Comparison of ENCODE assay signal across 7 cellular contexts in genomic region chr22:49934144-49934890, GRCh38. TPM values are rescaled to one million over a fixed set of nuclear protein-coding genes. Genes with fewer than 3 reads are reported as not detected.
DNase-seq lines count a peak whose midpoint lies in the region; ATAC-seq and TF ChIP-seq lines count a peak whose summit lies in the region.

No MANE protein-coding gene starts in this region.

- TF ChIP-seq CTCF in GM23338 (conservative IDR thresholded peaks at IDR 0.05; ENCODE audit: low read depth in 2 of 2): no peak
- no peak for TF ChIP-seq CTCF in nephron progenitor cell (IDR thresholded peaks at IDR 0.05)

- H3K9me2 ChIP-seq in GM23338 (ENCODE audit: insufficient read depth): no peaks in the 10 kb centered on the region

- H3K9me3 ChIP-seq in muscle layer of duodenum (ENCODE audit: control insufficient read depth in 1 of 2, low read length in 2 of 2): no peaks in the 10 kb centered on the region

- H3K27me3 ChIP-seq in GM23338 (ENCODE audit: insufficient read depth) (peaks cover 9% of the 10 kb centered on the region), muscle layer of duodenum (ENCODE audit: low read depth, low read length) (no peaks in the 10 kb centered on the region)

- H3K36me3 Mint-ChIP-seq in GM23338 (ENCODE audit: low read depth): no peaks in the 10 kb centered on the region
- no peaks in the 10 kb centered on the region for H3K36me3 Mint-ChIP-seq in nephron progenitor cell (ENCODE audit: low read depth)

- H3K4me3 ChIP-seq in GM23338 (peak overlapping the region; percentile 53; the same call in 1 of the 2 replicates), muscle layer of duodenum (ENCODE audit: low read depth in 1 of 2, low read length in 2 of 2) (peak overlapping the region in 1 of 2 donors; percentile 53)

- no peak overlapping the region for H3K27ac Mint-ChIP-seq in GM23338
- no peak overlapping the region for H3K27ac Mint-ChIP-seq in nephron progenitor cell

- H3K79me2 ChIP-seq in GM23338 (replicated peaks; ENCODE audit: insufficient read depth): no peaks in the 10 kb centered on the region

- peak overlapping the region; percentile 74; the same call in 1 of the 2 replicates for H3K4me2 ChIP-seq in GM23338

- H3K9me3 Mint-ChIP-seq in GM23338 (no peaks in the 10 kb centered on the region), nephron progenitor cell (no peaks in the 10 kb centered on the region)

- DNase-seq in GM23338 (ENCODE audit: low spot score): no peak
- peak; percentile 41 for DNase-seq in SW480 (ENCODE audit: low spot score)
- peak; percentile 26 for DNase-seq in effector CD8-positive, alpha-beta T cell (lab: John Stamatoyannopoulos, UW)
- no peak for DNase-seq in nephron progenitor cell

- no peak overlapping the region for H2AFZ ChIP-seq in GM23338

- H3F3A ChIP-seq in GM23338 (replicated peaks; ENCODE audit: low read depth): no peaks in the 10 kb centered on the region

- H3K4me1 ChIP-seq in GM23338 (ENCODE audit: insufficient read depth): peaks cover 10% of the 10 kb centered on the region; the same call in 1 of the 2 replicates
- peaks cover 0 to 32% of the 10 kb centered on the region in 2 donors for H3K4me1 ChIP-seq in muscle layer of duodenum (ENCODE audit: control insufficient read depth in 1 of 2, insufficient read depth in 2 of 2, low read length in 2 of 2)

- no peak overlapping the region for H3K4me3 Mint-ChIP-seq in GM23338
- no peak overlapping the region for H3K4me3 Mint-ChIP-seq in nephron progenitor cell

- no peaks in the 10 kb centered on the region for H3K36me3 ChIP-seq in GM23338 (ENCODE audit: insufficient read depth)
- H3K36me3 ChIP-seq in muscle layer of duodenum (ENCODE audit: control insufficient read depth in 1 of 2, insufficient read depth in 2 of 2, low read length in 2 of 2): no peaks in the 10 kb centered on the region

- ATAC-seq in GM23338 (peak; percentile 14), GM21390 (IDR thresholded peaks at IDR 0.05; ENCODE audit: unreplicated experiment) (no peak), HG02852 (IDR thresholded peaks at IDR 0.05; ENCODE audit: unreplicated experiment) (no peak)

- H3K4me1 Mint-ChIP-seq in GM23338 (peaks cover 5% of the 10 kb centered on the region; the same call in 2 of the 3 replicates), nephron progenitor cell (peaks cover 32% of the 10 kb centered on the region)

- H4K20me1 ChIP-seq in GM23338 (replicated peaks; ENCODE audit: insufficient read depth): no peaks in the 10 kb centered on the region

- peaks cover 17% of the 10 kb centered on the region for H3K27me3 Mint-ChIP-seq in GM23338 (ENCODE audit: insufficient read depth, low read depth, poor library complexity)
- peaks cover 35% of the 10 kb centered on the region for H3K27me3 Mint-ChIP-seq in nephron progenitor cell (ENCODE audit: low read depth, poor library complexity)

- no peak overlapping the region for H3K27ac ChIP-seq in GM23338 (ENCODE audit: low read depth)
- H3K27ac ChIP-seq in muscle layer of duodenum (ENCODE audit: low read length): peak overlapping the region; percentile 67

TF ChIP-seq in GM23338, 12 proteins besides CTCF, POLR2A, EP300 and RAD21:
- TF ChIP-seq CREB1 (CRISPR knock-in tag; IDR thresholded peaks at IDR 0.05; ENCODE audit: low read depth): no peak

RNA-seq across cellular contexts. Expression of gene CRELD2, which starts 15.9 kb away (rescaled TPM):
- total RNA-seq in GM23338 (2014; rRNA removed; shearing (Covaris generic)): 34.4 and 35.7 TPM in 2 replicates
- 47.7 and 49.4 TPM in 2 replicates for polyA plus RNA-seq in GM23338 (2016; fragmentation: Nextera tagmentation; extraction: Ambion mirVana)

RNA-seq across cellular contexts. Expression of gene ALG12, which starts 16.1 kb away (rescaled TPM):
- 23.3 and 26.9 TPM in 2 replicates for total RNA-seq in GM23338 (2014; rRNA removed; shearing (Covaris generic))
- 18.7 and 21.8 TPM in 2 replicates for polyA plus RNA-seq in GM23338 (2016; fragmentation: Nextera tagmentation; extraction: Ambion mirVana)

RNA-seq across cellular contexts. Expression of gene PIM3, which starts 26.3 kb away (rescaled TPM):
- total RNA-seq in GM23338 (2014; rRNA removed; shearing (Covaris generic)): 30.6 and 37.3 TPM in 2 replicates
- 17.7 and 18.8 TPM in 2 replicates for polyA plus RNA-seq in GM23338 (2016; fragmentation: Nextera tagmentation; extraction: Ambion mirVana)

Comparison
In these comparisons a context has a peak if more than half of its experiments do, and no peak if none do; other contexts are left out.
1. DNase-seq: peak in SW480 (single experiment) and effector CD8-positive, alpha-beta T cell (single experiment); none in GM23338 (single experiment) and nephron progenitor cell (single experiment).